In the genomic region with DNA sequence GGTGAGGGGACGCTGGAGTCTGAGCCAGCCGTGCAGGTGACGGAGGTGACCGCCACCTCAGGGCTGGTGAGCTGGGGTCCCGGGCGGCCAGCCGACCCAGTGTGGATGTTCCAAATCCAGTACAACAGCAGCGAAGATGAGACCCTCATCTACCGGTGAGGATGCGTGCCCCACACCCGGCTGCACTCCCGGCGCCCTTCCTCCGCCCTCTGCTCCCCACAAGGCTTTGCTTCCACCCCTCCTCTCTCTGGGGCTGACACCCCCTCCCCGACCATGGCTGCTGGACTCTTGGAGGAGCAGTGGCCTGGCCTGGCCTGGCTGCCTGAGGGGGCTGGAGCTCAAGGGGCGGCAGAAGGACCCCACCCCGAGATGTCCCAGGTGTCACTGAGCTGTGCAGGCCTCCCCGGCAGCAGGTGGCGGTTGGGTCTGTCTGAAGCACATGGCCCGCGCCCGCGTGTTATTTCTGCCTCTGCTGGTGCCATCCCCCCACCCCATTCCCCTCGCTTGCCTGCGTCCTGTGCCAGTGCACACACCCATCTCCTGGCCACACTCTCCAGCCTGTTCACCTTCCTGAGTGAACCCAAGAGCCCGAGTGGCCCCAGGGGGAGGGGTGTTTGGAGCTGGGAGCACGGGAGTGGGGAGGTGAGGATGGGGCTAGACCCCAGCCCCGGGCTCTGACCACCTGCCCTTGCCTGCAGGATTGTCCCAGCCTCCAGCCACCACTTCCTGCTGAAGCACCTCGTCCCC, we compare ENCODE assay signal across 1 cellular context.
TF ChIP-seq lines count a peak whose summit lies in the region.

No MANE protein-coding gene starts in this region.

TF ChIP-seq in K562, 482 proteins besides CTCF, POLR2A, EP300 and RAD21 (continues in another document):
- TF ChIP-seq RBM22 (IDR thresholded peaks at IDR 0.05; ENCODE audit: low read depth, low read length, poor library complexity, severe bottlenecking), result peak; percentile 52
- TF ChIP-seq, protein P1, sequence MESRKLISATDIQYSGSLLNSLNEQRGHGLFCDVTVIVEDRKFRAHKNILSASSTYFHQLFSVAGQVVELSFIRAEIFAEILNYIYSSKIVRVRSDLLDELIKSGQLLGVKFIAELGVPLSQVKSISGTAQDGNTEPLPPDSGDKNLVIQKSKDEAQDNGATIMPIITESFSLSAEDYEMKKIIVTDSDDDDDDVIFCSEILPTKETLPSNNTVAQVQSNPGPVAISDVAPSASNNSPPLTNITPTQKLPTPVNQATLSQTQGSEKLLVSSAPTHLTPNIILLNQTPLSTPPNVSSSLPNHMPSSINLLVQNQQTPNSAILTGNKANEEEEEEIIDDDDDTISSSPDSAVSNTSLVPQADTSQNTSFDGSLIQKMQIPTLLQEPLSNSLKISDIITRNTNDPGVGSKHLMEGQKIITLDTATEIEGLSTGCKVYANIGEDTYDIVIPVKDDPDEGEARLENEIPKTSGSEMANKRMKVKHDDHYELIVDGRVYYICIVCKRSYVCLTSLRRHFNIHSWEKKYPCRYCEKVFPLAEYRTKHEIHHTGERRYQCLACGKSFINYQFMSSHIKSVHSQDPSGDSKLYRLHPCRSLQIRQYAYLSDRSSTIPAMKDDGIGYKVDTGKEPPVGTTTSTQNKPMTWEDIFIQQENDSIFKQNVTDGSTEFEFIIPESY (CRISPR knock-in tag; IDR thresholded peaks at IDR 0.05), result 0 out of 2 replicates have a peak, but pooled peaks have one; percentile 41
- no peak for TF ChIP-seq ZNF717 (CRISPR knock-in tag; IDR thresholded peaks at IDR 0.05)
- TF ChIP-seq ZNF586 (CRISPR knock-in tag; conservative IDR thresholded peaks at IDR 0.05), result no peak
- TF ChIP-seq, protein P2, sequence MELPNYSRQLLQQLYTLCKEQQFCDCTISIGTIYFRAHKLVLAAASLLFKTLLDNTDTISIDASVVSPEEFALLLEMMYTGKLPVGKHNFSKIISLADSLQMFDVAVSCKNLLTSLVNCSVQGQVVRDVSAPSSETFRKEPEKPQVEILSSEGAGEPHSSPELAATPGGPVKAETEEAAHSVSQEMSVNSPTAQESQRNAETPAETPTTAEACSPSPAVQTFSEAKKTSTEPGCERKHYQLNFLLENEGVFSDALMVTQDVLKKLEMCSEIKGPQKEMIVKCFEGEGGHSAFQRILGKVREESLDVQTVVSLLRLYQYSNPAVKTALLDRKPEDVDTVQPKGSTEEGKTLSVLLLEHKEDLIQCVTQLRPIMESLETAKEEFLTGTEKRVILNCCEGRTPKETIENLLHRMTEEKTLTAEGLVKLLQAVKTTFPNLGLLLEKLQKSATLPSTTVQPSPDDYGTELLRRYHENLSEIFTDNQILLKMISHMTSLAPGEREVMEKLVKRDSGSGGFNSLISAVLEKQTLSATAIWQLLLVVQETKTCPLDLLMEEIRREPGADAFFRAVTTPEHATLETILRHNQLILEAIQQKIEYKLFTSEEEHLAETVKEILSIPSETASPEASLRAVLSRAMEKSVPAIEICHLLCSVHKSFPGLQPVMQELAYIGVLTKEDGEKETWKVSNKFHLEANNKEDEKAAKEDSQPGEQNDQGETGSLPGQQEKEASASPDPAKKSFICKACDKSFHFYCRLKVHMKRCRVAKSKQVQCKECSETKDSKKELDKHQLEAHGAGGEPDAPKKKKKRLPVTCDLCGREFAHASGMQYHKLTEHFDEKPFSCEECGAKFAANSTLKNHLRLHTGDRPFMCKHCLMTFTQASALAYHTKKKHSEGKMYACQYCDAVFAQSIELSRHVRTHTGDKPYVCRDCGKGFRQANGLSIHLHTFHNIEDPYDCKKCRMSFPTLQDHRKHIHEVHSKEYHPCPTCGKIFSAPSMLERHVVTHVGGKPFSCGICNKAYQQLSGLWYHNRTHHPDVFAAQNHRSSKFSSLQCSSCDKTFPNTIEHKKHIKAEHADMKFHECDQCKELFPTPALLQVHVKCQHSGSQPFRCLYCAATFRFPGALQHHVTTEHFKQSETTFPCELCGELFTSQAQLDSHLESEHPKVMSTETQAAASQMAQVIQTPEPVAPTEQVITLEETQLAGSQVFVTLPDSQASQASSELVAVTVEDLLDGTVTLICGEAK (IDR thresholded peaks at IDR 0.05), result no peak
- TF ChIP-seq, protein P2 (CRISPR knock-in tag; IDR thresholded peaks at IDR 0.05), result no peak
- peak; percentile 49 for TF ChIP-seq RBFOX2 (IDR thresholded peaks at IDR 0.05; ENCODE audit: low read depth, low read length)
- TF ChIP-seq, protein P3, sequence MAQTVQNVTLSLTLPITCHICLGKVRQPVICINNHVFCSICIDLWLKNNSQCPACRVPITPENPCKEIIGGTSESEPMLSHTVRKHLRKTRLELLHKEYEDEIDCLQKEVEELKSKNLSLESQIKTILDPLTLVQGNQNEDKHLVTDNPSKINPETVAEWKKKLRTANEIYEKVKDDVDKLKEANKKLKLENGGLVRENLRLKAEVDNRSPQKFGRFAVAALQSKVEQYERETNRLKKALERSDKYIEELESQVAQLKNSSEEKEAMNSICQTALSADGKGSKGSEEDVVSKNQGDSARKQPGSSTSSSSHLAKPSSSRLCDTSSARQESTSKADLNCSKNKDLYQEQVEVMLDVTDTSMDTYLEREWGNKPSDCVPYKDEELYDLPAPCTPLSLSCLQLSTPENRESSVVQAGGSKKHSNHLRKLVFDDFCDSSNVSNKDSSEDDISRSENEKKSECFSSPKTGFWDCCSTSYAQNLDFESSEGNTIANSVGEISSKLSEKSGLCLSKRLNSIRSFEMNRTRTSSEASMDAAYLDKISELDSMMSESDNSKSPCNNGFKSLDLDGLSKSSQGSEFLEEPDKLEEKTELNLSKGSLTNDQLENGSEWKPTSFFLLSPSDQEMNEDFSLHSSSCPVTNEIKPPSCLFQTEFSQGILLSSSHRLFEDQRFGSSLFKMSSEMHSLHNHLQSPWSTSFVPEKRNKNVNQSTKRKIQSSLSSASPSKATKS (CRISPR knock-in tag; IDR thresholded peaks at IDR 0.05), result no peak
- TF ChIP-seq JUN (IDR thresholded peaks at IDR 0.05; ENCODE audit: borderline replicate concordance, low read depth, low read length), result no peak
- no peak for TF ChIP-seq JUN (CRISPR knock-in tag; IDR thresholded peaks at IDR 0.05; ENCODE audit: borderline replicate concordance)
- TF ChIP-seq, protein P4, sequence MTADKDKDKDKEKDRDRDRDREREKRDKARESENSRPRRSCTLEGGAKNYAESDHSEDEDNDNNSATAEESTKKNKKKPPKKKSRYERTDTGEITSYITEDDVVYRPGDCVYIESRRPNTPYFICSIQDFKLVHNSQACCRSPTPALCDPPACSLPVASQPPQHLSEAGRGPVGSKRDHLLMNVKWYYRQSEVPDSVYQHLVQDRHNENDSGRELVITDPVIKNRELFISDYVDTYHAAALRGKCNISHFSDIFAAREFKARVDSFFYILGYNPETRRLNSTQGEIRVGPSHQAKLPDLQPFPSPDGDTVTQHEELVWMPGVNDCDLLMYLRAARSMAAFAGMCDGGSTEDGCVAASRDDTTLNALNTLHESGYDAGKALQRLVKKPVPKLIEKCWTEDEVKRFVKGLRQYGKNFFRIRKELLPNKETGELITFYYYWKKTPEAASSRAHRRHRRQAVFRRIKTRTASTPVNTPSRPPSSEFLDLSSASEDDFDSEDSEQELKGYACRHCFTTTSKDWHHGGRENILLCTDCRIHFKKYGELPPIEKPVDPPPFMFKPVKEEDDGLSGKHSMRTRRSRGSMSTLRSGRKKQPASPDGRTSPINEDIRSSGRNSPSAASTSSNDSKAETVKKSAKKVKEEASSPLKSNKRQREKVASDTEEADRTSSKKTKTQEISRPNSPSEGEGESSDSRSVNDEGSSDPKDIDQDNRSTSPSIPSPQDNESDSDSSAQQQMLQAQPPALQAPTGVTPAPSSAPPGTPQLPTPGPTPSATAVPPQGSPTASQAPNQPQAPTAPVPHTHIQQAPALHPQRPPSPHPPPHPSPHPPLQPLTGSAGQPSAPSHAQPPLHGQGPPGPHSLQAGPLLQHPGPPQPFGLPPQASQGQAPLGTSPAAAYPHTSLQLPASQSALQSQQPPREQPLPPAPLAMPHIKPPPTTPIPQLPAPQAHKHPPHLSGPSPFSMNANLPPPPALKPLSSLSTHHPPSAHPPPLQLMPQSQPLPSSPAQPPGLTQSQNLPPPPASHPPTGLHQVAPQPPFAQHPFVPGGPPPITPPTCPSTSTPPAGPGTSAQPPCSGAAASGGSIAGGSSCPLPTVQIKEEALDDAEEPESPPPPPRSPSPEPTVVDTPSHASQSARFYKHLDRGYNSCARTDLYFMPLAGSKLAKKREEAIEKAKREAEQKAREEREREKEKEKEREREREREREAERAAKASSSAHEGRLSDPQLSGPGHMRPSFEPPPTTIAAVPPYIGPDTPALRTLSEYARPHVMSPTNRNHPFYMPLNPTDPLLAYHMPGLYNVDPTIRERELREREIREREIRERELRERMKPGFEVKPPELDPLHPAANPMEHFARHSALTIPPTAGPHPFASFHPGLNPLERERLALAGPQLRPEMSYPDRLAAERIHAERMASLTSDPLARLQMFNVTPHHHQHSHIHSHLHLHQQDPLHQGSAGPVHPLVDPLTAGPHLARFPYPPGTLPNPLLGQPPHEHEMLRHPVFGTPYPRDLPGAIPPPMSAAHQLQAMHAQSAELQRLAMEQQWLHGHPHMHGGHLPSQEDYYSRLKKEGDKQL (CRISPR knock-in tag; IDR thresholded peaks at IDR 0.05; ENCODE audit: borderline replicate concordance), result no peak
- TF ChIP-seq, protein P5, sequence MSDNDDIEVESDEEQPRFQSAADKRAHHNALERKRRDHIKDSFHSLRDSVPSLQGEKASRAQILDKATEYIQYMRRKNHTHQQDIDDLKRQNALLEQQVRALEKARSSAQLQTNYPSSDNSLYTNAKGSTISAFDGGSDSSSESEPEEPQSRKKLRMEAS (CRISPR knock-in tag; IDR thresholded peaks at IDR 0.05), result 0 out of 2 replicates have a peak, but pooled peaks have one; percentile 39
- TF ChIP-seq ZNF282 (CRISPR knock-in tag; IDR thresholded peaks at IDR 0.05), result no peak
- no peak for TF ChIP-seq POLR3G (IDR thresholded peaks at IDR 0.05; ENCODE audit: extremely low read depth, insufficient read length, insufficient replicate concordance)
- TF ChIP-seq U2AF1 (optimal IDR thresholded peaks at IDR 0.05; ENCODE audit: low read depth, low read length), result no peak
- TF ChIP-seq, protein P6, sequence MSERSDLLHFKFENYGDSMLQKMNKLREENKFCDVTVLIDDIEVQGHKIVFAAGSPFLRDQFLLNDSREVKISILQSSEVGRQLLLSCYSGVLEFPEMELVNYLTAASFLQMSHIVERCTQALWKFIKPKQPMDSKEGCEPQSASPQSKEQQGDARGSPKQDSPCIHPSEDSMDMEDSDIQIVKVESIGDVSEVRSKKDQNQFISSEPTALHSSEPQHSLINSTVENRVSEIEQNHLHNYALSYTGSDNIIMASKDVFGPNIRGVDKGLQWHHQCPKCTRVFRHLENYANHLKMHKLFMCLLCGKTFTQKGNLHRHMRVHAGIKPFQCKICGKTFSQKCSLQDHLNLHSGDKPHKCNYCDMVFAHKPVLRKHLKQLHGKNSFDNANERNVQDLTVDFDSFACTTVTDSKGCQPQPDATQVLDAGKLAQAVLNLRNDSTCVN (CRISPR knock-in tag; IDR thresholded peaks at IDR 0.05), result no peak
- no peak for TF ChIP-seq YY1 (IDR thresholded peaks at IDR 0.05; ENCODE audit: borderline replicate concordance in 1 of 3, control insufficient read depth in 1 of 3, extremely low read depth in 1 of 3, insufficient read depth in 3 of 3, insufficient read length in 1 of 3, insufficient replicate concordance in 2 of 3, low read depth in 1 of 3, low read length in 2 of 3)
- TF ChIP-seq, protein P7, sequence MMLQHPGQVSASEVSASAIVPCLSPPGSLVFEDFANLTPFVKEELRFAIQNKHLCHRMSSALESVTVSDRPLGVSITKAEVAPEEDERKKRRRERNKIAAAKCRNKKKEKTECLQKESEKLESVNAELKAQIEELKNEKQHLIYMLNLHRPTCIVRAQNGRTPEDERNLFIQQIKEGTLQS (IDR thresholded peaks at IDR 0.05), result no peak
- TF ChIP-seq, protein P7 (CRISPR knock-in tag; conservative IDR thresholded peaks at IDR 0.05), result no peak
- TF ChIP-seq HDAC1 (IDR thresholded peaks at IDR 0.05), result no peak
- no peak for TF ChIP-seq SMARCA4 (IDR thresholded peaks at IDR 0.05)
